2 cellular contexts compared by ENCODE assay signal in the genomic region with DNA sequence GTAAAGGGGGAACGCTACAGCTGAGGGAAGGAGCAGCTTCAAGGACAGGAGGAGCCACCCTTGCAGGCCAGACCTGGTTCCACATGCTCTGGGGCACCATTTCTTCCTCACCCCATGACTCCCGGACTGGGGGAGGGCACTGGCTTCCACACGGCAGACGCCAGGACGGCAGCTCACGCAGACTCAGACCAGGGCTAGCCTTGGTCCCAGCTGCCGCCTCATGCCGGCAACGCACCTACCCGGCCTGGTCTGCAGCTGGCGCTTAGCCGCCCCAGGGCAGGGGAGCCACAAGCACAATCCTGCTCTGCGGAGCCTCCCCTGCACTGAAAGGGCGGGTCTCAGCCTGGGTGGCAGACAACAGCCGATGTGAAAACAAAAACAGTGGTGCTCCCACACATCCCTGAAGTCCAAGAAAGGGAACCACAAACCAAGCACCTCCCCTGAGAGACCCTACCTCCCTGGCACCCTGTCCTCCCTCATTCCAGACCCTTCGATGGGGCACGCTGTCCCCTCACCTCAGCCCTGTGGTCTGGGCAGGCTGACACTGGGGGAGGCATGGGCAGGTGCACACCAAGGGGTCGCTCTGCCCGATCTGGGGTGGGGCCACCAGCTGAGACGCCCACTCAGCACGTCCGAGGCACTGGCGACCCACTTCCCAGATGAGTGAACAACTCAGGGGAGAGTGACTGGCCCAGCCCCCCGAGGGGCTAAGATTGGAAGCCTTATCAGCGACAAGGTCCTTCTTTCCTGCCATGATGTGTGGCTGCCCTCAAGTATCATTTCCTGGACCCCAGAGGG.
TF ChIP-seq lines count a peak whose summit lies in the region.

No MANE protein-coding gene starts in this region.

TF ChIP-seq in A549, 52 proteins besides CTCF, POLR2A, EP300 and RAD21:
- TF ChIP-seq CEBPB (IDR thresholded peaks at IDR 0.05): no peak

TF ChIP-seq in H1, 55 proteins besides CTCF, POLR2A, EP300 and RAD21:
- TF ChIP-seq TAF1 (IDR thresholded peaks at IDR 0.05; ENCODE audit: low read depth, low read length) (no peak), KDM1A (IDR thresholded peaks at IDR 0.05; ENCODE audit: borderline replicate concordance, low read length) (no peak)
